ENCODE assay signal across 23 cellular contexts in genomic region chr18:35713545-35713944, GRCh38.
DNase-seq lines count a peak whose midpoint lies in the region; ATAC-seq and TF ChIP-seq lines count a peak whose summit lies in the region.
"Had no signal": no experiment of that assay in that cellular context is flagged by ENCODE, and none has a peak within 500 bp of the region (broad histone marks: within the 10 kb centered on the region; RNA-seq: fewer than 3 reads in every experiment).

No MANE protein-coding gene starts in this region.

- POLR2A ChIA-PET in T-cell (lab: Charles Lee) = no interaction called here

- DNase-seq in AG08395 (ENCODE audit: low spot score) (peak; percentile 70), HCEC 1CT (peak; percentile 39), astrocyte of the cerebellum (ENCODE audit: low read depth) (peak; percentile 19), foreskin fibroblast (peak; percentile 84 to 90), aorta (no peak), T-cell (no peak), NCI-H82 (lab: John Stamatoyannopoulos, UW) (no peak)
- DNase-seq: activated naive CD4-positive, alpha-beta T cell treated with anti-CD3 and anti-CD28 coated beads for 36 hours; activated T-cell treated with anti-CD3 and anti-CD28 coated beads for 4 hours; CD8-positive, alpha-beta memory T cell; dorsolateral prefrontal cortex; KG1; left colon; NCI-H1105; NCI-H2107; PC-3; SJCRH30; T-helper 9 cell; upper lobe of right lung had no signal

- TF ChIP-seq CTCF in astrocyte of the cerebellum (IDR thresholded peaks at IDR 0.05; ENCODE audit: low read depth, low read length, missing control alignments) = no peak
- TF ChIP-seq CTCF in foreskin fibroblast (IDR thresholded peaks at IDR 0.05; ENCODE audit: low read depth, low read length) = no peak

- intact Hi-C loops in aorta (cut with DNase I) = no loop called here

- H3K27ac ChIP-seq in aorta (ENCODE audit: low read depth in 1 of 2, low read length in 2 of 2) = no peak overlapping the region
- H3K27ac ChIP-seq: dorsolateral prefrontal cortex, right atrium auricular region, SJCRH30, upper lobe of right lung had no signal

- CTCF ChIA-PET in T-cell (lab: Charles Lee) = interaction anchor here in 1 of 2 donors (0.6 kb wide), 1 partner anchor 752 kb away, joined by 3 read pairs; no protein-coding TSS in a partner anchor

- no peak overlapping the region for H3K4me3 Mint-ChIP-seq in T-cell
- H3K4me3 Mint-ChIP-seq: activated naive CD4-positive, alpha-beta T cell treated with anti-CD3 and anti-CD28 coated beads for 36 hours; CD8-positive, alpha-beta memory T cell; stimulated activated naive CD8-positive, alpha-beta T cell treated with anti-CD3 and anti-CD28 coated beads, Interleukin-15, Interleukin-2, amounts not matched to agents 100 ng/mL and 50 ng/mL, for 24 hours had no signal

- H3K4me3 ChIP-seq in astrocyte of the cerebellum (ENCODE audit: low read depth, low read length) (no peak overlapping the region), foreskin fibroblast (ENCODE audit: low read depth in 1 of 2, low read length in 2 of 2) (no peak overlapping the region), aorta (ENCODE audit: low read length in 2 of 2) (no peak overlapping the region)
- H3K4me3 ChIP-seq: dorsolateral prefrontal cortex, right atrium auricular region, SJCRH30, upper lobe of right lung had no signal

- ATAC-seq in aorta (ENCODE audit: low FRiP score) (no peak), GM21737 (IDR thresholded peaks at IDR 0.05; ENCODE audit: unreplicated experiment) (no peak), T-cell (replicated peaks in 1 of 4) (no peak)
- ATAC-seq: esophagus mucosa, left colon, PC-3, upper lobe of right lung had no signal

- 73 to 83% methylated on average over 2 of the region's 2 CpGs for WGBS in aorta, 2 donors

- no peaks in the 10 kb centered on the region for H3K4me1 Mint-ChIP-seq in T-cell
- H3K4me1 Mint-ChIP-seq: CD8-positive, alpha-beta memory T cell had no signal

- no peaks in the 10 kb centered on the region for H3K27me3 ChIP-seq in aorta (ENCODE audit: control insufficient read depth in 1 of 2, insufficient read depth in 2 of 2, low read length in 1 of 2)
- H3K27me3 ChIP-seq: dorsolateral prefrontal cortex, right atrium auricular region, SJCRH30, upper lobe of right lung had no signal

- peaks cover 0 to 5% of the 10 kb centered on the region in 2 donors for H3K36me3 ChIP-seq in aorta (ENCODE audit: control insufficient read depth in 1 of 2, insufficient read depth in 2 of 2, low read length in 1 of 2)
- H3K36me3 ChIP-seq: SJCRH30 had no signal

- no peaks in the 10 kb centered on the region for H3K9me3 ChIP-seq in aorta (ENCODE audit: control insufficient read depth, low read length)
- H3K9me3 ChIP-seq: SJCRH30, upper lobe of right lung had no signal

- no peaks in the 10 kb centered on the region for H3K4me1 ChIP-seq in aorta (ENCODE audit: control insufficient read depth in 1 of 2, insufficient read depth in 2 of 2, low read length in 2 of 2)
- H3K4me1 ChIP-seq: right atrium auricular region, SJCRH30, upper lobe of right lung had no signal

- peaks cover 42% of the 10 kb centered on the region for H3K36me3 Mint-ChIP-seq in T-cell

- H3K9me3 Mint-ChIP-seq in T-cell = peaks cover 12 to 21% (median 13%) of the 10 kb centered on the region in 3 donors

- no peaks in the 10 kb centered on the region for H3K27me3 Mint-ChIP-seq in T-cell
- H3K27me3 Mint-ChIP-seq: CD8-positive, alpha-beta memory T cell; stimulated activated naive CD8-positive, alpha-beta T cell treated with anti-CD3 and anti-CD28 coated beads, Interleukin-15, Interleukin-2, amounts not matched to agents 100 ng/mL and 50 ng/mL, for 24 hours had no signal

- in situ Hi-C loops in astrocyte of the cerebellum (cut with HindIII; ENCODE audit: low sequenced_read_pairs) = no loop called here

- no peak overlapping the region for H3K27ac Mint-ChIP-seq in T-cell
- H3K27ac Mint-ChIP-seq: activated naive CD4-positive, alpha-beta T cell treated with anti-CD3 and anti-CD28 coated beads for 36 hours; CD8-positive, alpha-beta memory T cell; stimulated activated naive CD8-positive, alpha-beta T cell treated with anti-CD3 and anti-CD28 coated beads, Interleukin-15, Interleukin-2, amounts not matched to agents 100 ng/mL and 50 ng/mL, for 24 hours had no signal

Comparison
In these comparisons a context has a peak if more than half of its experiments do, and no peak if none do; other contexts are left out.
1. DNase-seq: peak in AG08395 (single experiment), HCEC 1CT (single experiment), astrocyte of the cerebellum (single experiment) and foreskin fibroblast (2 of 2); none in aorta (0 of 2), T-cell (0 of 34) and NCI-H82 (single experiment).